ENCODE assay signal across 31 cellular contexts in the genomic region with DNA sequence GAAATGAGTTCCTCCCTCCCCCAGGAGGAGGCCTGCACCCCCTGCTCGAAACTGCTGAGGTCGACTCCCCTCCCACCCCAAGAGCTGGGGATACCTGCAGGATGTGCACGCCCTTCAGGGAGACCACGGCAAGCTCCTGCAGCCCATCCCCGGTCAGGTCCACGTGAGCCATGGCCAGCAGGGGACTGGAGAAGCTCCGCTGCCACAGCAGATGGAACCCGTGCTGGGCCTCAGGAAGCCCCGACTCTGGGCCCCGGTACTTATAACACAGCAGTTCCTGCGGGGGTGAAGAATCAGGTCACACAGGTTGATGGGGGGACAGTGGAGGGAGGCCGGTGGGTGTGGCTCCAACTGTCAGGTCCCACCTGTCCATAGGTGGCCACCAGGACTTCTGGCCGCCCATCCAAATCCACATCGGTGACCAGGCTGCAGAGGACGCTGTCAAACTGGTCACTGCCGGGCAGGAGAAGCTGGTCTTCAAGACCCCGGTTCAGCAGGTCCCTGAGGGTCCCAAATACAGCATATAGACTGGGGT. TPM values are rescaled to one million over a fixed set of nuclear protein-coding genes. Genes with fewer than 3 reads are reported as not detected.
"Had no signal": no experiment of that assay in that cellular context is flagged by ENCODE, and none has a peak within 500 bp of the region (broad histone marks: within the 10 kb centered on the region; RNA-seq: fewer than 3 reads in every experiment).

No MANE protein-coding gene starts in this region.

- DNase-seq: colonic mucosa; cortex of kidney; effector CD8-positive, alpha-beta T cell; effector memory CD8-positive, alpha-beta T cell; endodermal cell; erythroblast; esophagus squamous epithelium; foreskin fibroblast; foreskin melanocyte; gastrocnemius medialis; hypothalamus; immature natural killer cell; islet precursor cell; kidney; kidney glomerular epithelial cell; left colon; left ventricle myocardium inferior; lower lobe of right lung; mesenchymal stem cell; mucosa of descending colon; naive B cell had no signal

- H3K9me3 ChIP-seq: colonic mucosa, esophagus squamous epithelium, gastrocnemius medialis, heart left ventricle, left ventricle myocardium inferior, lower lobe of right lung, mucosa of descending colon had no signal

- H3K36me3 ChIP-seq: colonic mucosa, esophagus squamous epithelium, gastrocnemius medialis, heart left ventricle, lower lobe of right lung had no signal

- H3K4me3 ChIP-seq: colonic mucosa, esophagus squamous epithelium, gastrocnemius medialis, heart left ventricle, hepatocyte, left ventricle myocardium inferior, lower lobe of right lung, mucosa of descending colon had no signal

- H3K4me1 ChIP-seq: colonic mucosa, gastrocnemius medialis, lower lobe of right lung had no signal

- H3K27ac ChIP-seq: colonic mucosa, epithelial cell of prostate, esophagus squamous epithelium, gastrocnemius medialis, heart left ventricle, hepatocyte, left ventricle myocardium inferior, lower lobe of right lung had no signal

- FAIRE-seq: endometrium, kidney had no signal

- ATAC-seq: effector memory CD8-positive, alpha-beta T cell; esophagus mucosa; gastrocnemius medialis; heart left ventricle; left colon; left lobe of liver; lower lobe of right lung; mucosa of descending colon had no signal

RNA-seq across cellular contexts. Expression of gene SLC8A2, which starts 4.8 kb away (rescaled TPM):
- total RNA-seq: dermis microvascular lymphatic vessel endothelial cell, gastrocnemius medialis, lung microvascular endothelial cell, mesenteric fat pad, myocyte had no signal
- polyA plus RNA-seq: immature natural killer cell had no signal

RNA-seq across cellular contexts. Expression of gene MEIS3, which starts 57.2 kb away (rescaled TPM):
- polyA plus RNA-seq: immature natural killer cell had no signal
